In the genomic region with DNA sequence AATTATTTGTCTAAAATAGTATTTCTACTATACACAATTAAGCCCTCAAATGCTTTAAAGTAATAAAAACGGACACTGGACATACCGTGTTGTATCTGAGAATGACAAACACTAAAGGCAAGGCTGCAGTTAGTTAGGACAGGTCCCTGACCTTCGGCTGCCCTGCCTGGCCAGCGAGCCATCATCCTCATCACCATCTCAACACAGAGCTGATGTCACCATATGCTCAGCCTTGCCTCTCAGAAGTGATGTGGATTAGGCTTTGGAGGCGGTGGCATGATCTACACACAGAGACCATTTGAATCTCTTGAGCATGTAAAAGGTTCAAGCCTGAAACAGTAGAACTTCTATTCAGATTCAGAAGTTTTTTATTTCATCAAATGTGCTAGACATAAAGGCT, we compare ENCODE assay signal across 24 cellular contexts.
"Had no signal": no experiment of that assay in that cellular context is flagged by ENCODE, and none has a peak within 500 bp of the region (broad histone marks: within the 10 kb centered on the region; RNA-seq: fewer than 3 reads in every experiment).

No MANE protein-coding gene starts in this region.

- DNase-seq: activated CD4-positive, alpha-beta memory T cell treated with anti-CD3 and anti-CD28 coated beads, Interleukin-2, amount 10 ng/mL, durations not matched to agents 7 days and 5 days; activated CD4-positive, alpha-beta T cell treated with anti-CD3 and anti-CD28 coated beads for 1 hour; activated CD4-positive, alpha-beta T cell treated with anti-CD3 and anti-CD28 coated beads, Interleukin-2, amount 10 ng/mL, durations not matched to agents 7 days and 5 days; activated CD8-positive, alpha-beta memory T cell treated with anti-CD3 and anti-CD28 coated beads, Interleukin-2, amount 10 ng/mL, durations not matched to agents 7 days and 5 days; activated naive CD4-positive, alpha-beta T cell; activated T-cell treated with anti-CD3 and anti-CD28 coated beads, Interleukin-2, amount 50 U/mL, for 48 hours; dermis blood vessel endothelial cell; effector CD8-positive, alpha-beta T cell; immature natural killer cell; kidney; naive thymus-derived CD4-positive, alpha-beta T cell; psoas muscle; spleen; stimulated activated naive CD4-positive, alpha-beta T cell; T-helper 9 cell; tibial artery; upper lobe of right lung had no signal

- H3K4me3 ChIP-seq: gastroesophageal sphincter, psoas muscle, spleen, suprapubic skin, tibial artery, upper lobe of right lung had no signal

- H3K9me3 ChIP-seq: gastroesophageal sphincter, psoas muscle, spleen, suprapubic skin, tibial artery, upper lobe of right lung had no signal

- H3K9me3 Mint-ChIP-seq: activated CD4-positive, alpha-beta memory T cell treated with anti-CD3 and anti-CD28 coated beads, Interleukin-2, amount 10 ng/mL, durations not matched to agents 7 days and 5 days; activated CD4-positive, alpha-beta T cell treated with anti-CD3 and anti-CD28 coated beads, Interleukin-2, amount 10 ng/mL, durations not matched to agents 7 days and 5 days; activated naive CD4-positive, alpha-beta T cell treated with anti-CD3 and anti-CD28 coated beads, Interleukin-2, amount 50 U/mL, for 72 hours; immature natural killer cell; memory B cell; naive thymus-derived CD4-positive, alpha-beta T cell had no signal

- H3K4me1 ChIP-seq: suprapubic skin had no signal

- H3K27ac ChIP-seq: gastroesophageal sphincter, parathyroid adenoma, psoas muscle, spleen, suprapubic skin, tibial artery, upper lobe of right lung had no signal

- H3K4me1 Mint-ChIP-seq: activated CD8-positive, alpha-beta memory T cell treated with anti-CD3 and anti-CD28 coated beads, Interleukin-2, amount 10 ng/mL, durations not matched to agents 7 days and 5 days had no signal

- ATAC-seq: activated CD8-positive, alpha-beta memory T cell treated with anti-CD3 and anti-CD28 coated beads, Interleukin-2, amount 10 ng/mL, durations not matched to agents 7 days and 5 days; activated naive CD4-positive, alpha-beta T cell treated with anti-CD3 and anti-CD28 coated beads, Interleukin-2, amount 50 U/mL, for 72 hours; gastroesophageal sphincter; naive thymus-derived CD4-positive, alpha-beta T cell; psoas muscle; upper lobe of right lung had no signal

- FAIRE-seq: colon, endometrium, kidney had no signal

- H3K9ac ChIP-seq: parathyroid adenoma had no signal

- H3K27me3 Mint-ChIP-seq: activated CD4-positive, alpha-beta memory T cell treated with anti-CD3 and anti-CD28 coated beads, Interleukin-2, amount 10 ng/mL, durations not matched to agents 7 days and 5 days; activated CD4-positive, alpha-beta T cell treated with anti-CD3 and anti-CD28 coated beads, Interleukin-2, amount 10 ng/mL, durations not matched to agents 7 days and 5 days; activated CD8-positive, alpha-beta memory T cell treated with anti-CD3 and anti-CD28 coated beads, Interleukin-2, amount 10 ng/mL, durations not matched to agents 7 days and 5 days; memory B cell; naive thymus-derived CD4-positive, alpha-beta T cell had no signal

- H3K27ac Mint-ChIP-seq: activated CD4-positive, alpha-beta memory T cell treated with anti-CD3 and anti-CD28 coated beads, Interleukin-2, amount 10 ng/mL, durations not matched to agents 7 days and 5 days; activated CD4-positive, alpha-beta T cell treated with anti-CD3 and anti-CD28 coated beads, Interleukin-2, amount 10 ng/mL, durations not matched to agents 7 days and 5 days; activated CD8-positive, alpha-beta memory T cell treated with anti-CD3 and anti-CD28 coated beads, Interleukin-2, amount 10 ng/mL, durations not matched to agents 7 days and 5 days; activated naive CD4-positive, alpha-beta T cell treated with anti-CD3 and anti-CD28 coated beads, Interleukin-2, amount 50 U/mL, for 72 hours; memory B cell had no signal

- H3K79me2 ChIP-seq: parathyroid adenoma had no signal

- H3K4me3 Mint-ChIP-seq: activated CD4-positive, alpha-beta memory T cell treated with anti-CD3 and anti-CD28 coated beads, Interleukin-2, amount 10 ng/mL, durations not matched to agents 7 days and 5 days; activated CD4-positive, alpha-beta T cell treated with anti-CD3 and anti-CD28 coated beads, Interleukin-2, amount 10 ng/mL, durations not matched to agents 7 days and 5 days; activated CD8-positive, alpha-beta memory T cell treated with anti-CD3 and anti-CD28 coated beads, Interleukin-2, amount 10 ng/mL, durations not matched to agents 7 days and 5 days; immature natural killer cell; memory B cell; naive thymus-derived CD4-positive, alpha-beta T cell had no signal

- H3K27me3 ChIP-seq: gastroesophageal sphincter, spleen, suprapubic skin, tibial artery, upper lobe of right lung had no signal

- H2AFZ ChIP-seq: parathyroid adenoma had no signal
